ENCODE assay signal across 22 cellular contexts in the genomic region with DNA sequence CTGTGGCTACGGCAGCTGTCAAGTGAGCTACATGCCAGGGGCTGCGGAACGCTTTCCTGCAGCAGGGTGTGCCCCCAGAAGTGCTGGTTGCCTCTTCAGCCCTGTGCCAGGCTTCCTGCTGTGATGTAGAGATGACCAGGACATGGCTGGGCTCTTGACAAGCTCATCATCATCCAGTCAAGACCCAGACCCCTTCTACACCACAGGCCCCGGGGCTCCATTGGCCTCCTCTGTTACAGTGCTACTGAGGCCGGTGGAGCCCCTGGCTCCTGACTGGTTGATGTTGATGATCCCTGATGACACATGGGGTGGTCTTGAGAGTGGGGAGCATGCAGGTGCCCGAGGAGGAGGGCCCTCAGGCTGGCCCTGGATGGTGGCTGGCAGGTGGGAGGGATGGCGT. TPM values are rescaled to one million over a fixed set of nuclear protein-coding genes. Genes with fewer than 3 reads are reported as not detected.
DNase-seq lines count a peak whose midpoint lies in the region; ATAC-seq, FAIRE-seq and TF ChIP-seq lines count a peak whose summit lies in the region.
"Had no signal": no experiment of that assay in that cellular context is flagged by ENCODE, and none has a peak within 500 bp of the region (broad histone marks: within the 10 kb centered on the region; RNA-seq: fewer than 3 reads in every experiment).

No MANE protein-coding gene starts in this region.

- H3K4me1 ChIP-seq in heart right ventricle (peaks cover 3 to 54% (median 40%) of the 10 kb centered on the region in 9 donors), mesenchymal stem cell (ENCODE audit: control insufficient read depth, insufficient read depth, low read depth, low read length) (peaks cover 26% of the 10 kb centered on the region), pancreas (no peaks in the 10 kb centered on the region)
- H3K4me1 ChIP-seq: ascending aorta had no signal

- FAIRE-seq in pancreas (lab: Jason Lieb, UNC) (no peak), GM12892 (lab: Jason Lieb, UNC) (no peak)

- no peak overlapping the region for H3K18ac ChIP-seq in mesenchymal stem cell (ENCODE audit: low read depth in 1 of 2, low read length in 2 of 2)

- H2BK5ac ChIP-seq in mesenchymal stem cell (ENCODE audit: low read depth, low read length, poor library complexity, severe bottlenecking), result no peak overlapping the region

- ATAC-seq in heart right ventricle (no peak), Right ventricle myocardium superior (ENCODE audit: poor library complexity) (no peak), HG02870 (IDR thresholded peaks at IDR 0.05; ENCODE audit: unreplicated experiment) (no peak), pancreas (no peak)
- ATAC-seq: activated CD4-positive, alpha-beta T cell treated with anti-CD3 and anti-CD28 coated beads for 36 hours; activated naive CD4-positive, alpha-beta T cell treated with anti-CD3 and anti-CD28 coated beads, Interleukin-2, amount 50 U/mL, for 72 hours had no signal

- H4K91ac ChIP-seq in mesenchymal stem cell (ENCODE audit: low read length), result no peak overlapping the region

- no peak overlapping the region for H2BK15ac ChIP-seq in mesenchymal stem cell (ENCODE audit: low read depth, poor library complexity, severe bottlenecking)

- WGBS in heart right ventricle, 2 donors, result 82 to 87% methylated on average over 7 of the region's 7 CpGs
- WGBS in mesenchymal stem cell, result 96% methylated on average over 7 of the region's 7 CpGs
- 89 to 95% methylated on average over 7 of the region's 7 CpGs for WGBS in pancreas, 2 donors

- intact Hi-C loops in heart right ventricle (cut with DNase I) (no loop called here), Right ventricle myocardium superior (cut with DNase I) (no loop called here), pancreas (cut with DNase I) (no loop called here)

- no peak for TF ChIP-seq CTCF in heart right ventricle (IDR thresholded peaks at IDR 0.05)
- TF ChIP-seq CTCF in pancreas (IDR thresholded peaks at IDR 0.05), result no peak

- H3K36me3 ChIP-seq in heart right ventricle (peaks cover 0 to 66% (median 23%) of the 10 kb centered on the region in 9 donors), mesenchymal stem cell (ENCODE audit: control insufficient read depth in 1 of 2, insufficient read depth in 2 of 2, low read depth in 1 of 2, low read length in 2 of 2) (peaks cover 43 to 86% of the 10 kb centered on the region in 2 experiments), pancreas (peaks cover 0 to 30% (median 7%) of the 10 kb centered on the region in 3 donors)
- H3K36me3 ChIP-seq: BE2C had no signal

- H3K79me1 ChIP-seq in mesenchymal stem cell (replicated peaks; ENCODE audit: low read length, poor library complexity, severe bottlenecking), result peaks cover 24% of the 10 kb centered on the region

- H3K4me2 ChIP-seq in mesenchymal stem cell (ENCODE audit: low read length, poor library complexity, severe bottlenecking), result no peak overlapping the region
- H3K4me2 ChIP-seq: PC-9, smooth muscle cell had no signal

- no peak overlapping the region for H3K9ac ChIP-seq in mesenchymal stem cell (ENCODE audit: low read length)

- H3K9me3 ChIP-seq in heart right ventricle (no peaks in the 10 kb centered on the region), mesenchymal stem cell (ENCODE audit: control insufficient read depth, low read length) (no peaks in the 10 kb centered on the region), pancreas (no peaks in the 10 kb centered on the region)
- H3K9me3 ChIP-seq: ascending aorta, BE2C, SJCRH30 had no signal

- H3K4ac ChIP-seq in mesenchymal stem cell (ENCODE audit: low read depth in 1 of 2, low read length in 2 of 2), result no peak overlapping the region

- no peak overlapping the region for H2BK120ac ChIP-seq in mesenchymal stem cell (ENCODE audit: low read depth, low read length)

- H2BK12ac ChIP-seq in mesenchymal stem cell (ENCODE audit: low read length in 2 of 2), result peak overlapping the region in 1 of 2 experiments; percentile 29

- no peak overlapping the region for H3K14ac ChIP-seq in mesenchymal stem cell (ENCODE audit: low read length in 2 of 2)

- H3K23ac ChIP-seq in mesenchymal stem cell (ENCODE audit: low read length in 2 of 2), result no peak overlapping the region

- no peak for TF ChIP-seq POLR2A in GM12892 (IDR thresholded peaks at IDR 0.05; ENCODE audit: low read depth, low read length)

- H3K27me3 ChIP-seq in heart right ventricle (peaks cover 0 to 75% (median 0%) of the 10 kb centered on the region in 7 donors), mesenchymal stem cell (ENCODE audit: control insufficient read depth in 1 of 2, insufficient read depth in 1 of 2, low read length in 2 of 2) (no peaks in the 10 kb centered on the region), pancreas (no peaks in the 10 kb centered on the region)
- H3K27me3 ChIP-seq: ascending aorta, BE2C, SJCRH30 had no signal

- H3K27ac ChIP-seq in heart right ventricle (peak overlapping the region; percentile 37 to 88 (median 76)), caudate nucleus (ENCODE audit: low read depth, low read length) (peak overlapping the region; percentile 22), mesenchymal stem cell (ENCODE audit: low read length, poor library complexity, severe bottlenecking) (no peak overlapping the region), temporal lobe (ENCODE audit: low read depth, low read length) (peak overlapping the region; percentile 72), pancreas (no peak overlapping the region)
- H3K27ac ChIP-seq: ascending aorta, PC-9, SJCRH30 had no signal

- H3K4me3 ChIP-seq in heart right ventricle (no peak overlapping the region), mesenchymal stem cell (ENCODE audit: insufficient read depth in 1 of 2, low read depth in 1 of 2, low read length in 2 of 2) (no peak overlapping the region), pancreas (no peak overlapping the region)
- H3K4me3 ChIP-seq: ascending aorta, PC-9, SJCRH30, smooth muscle cell had no signal

- no peak overlapping the region for H2AFZ ChIP-seq in mesenchymal stem cell (ENCODE audit: low read depth, low read length)
- H2AFZ ChIP-seq: PC-9 had no signal

- DNase-seq in heart right ventricle, result no peak
- no peak for DNase-seq in Right ventricle myocardium superior
- no peak for DNase-seq in caudate nucleus (lab: John Stamatoyannopoulos, UW)
- no peak for DNase-seq in mesenchymal stem cell
- DNase-seq in pancreas, result no peak
- DNase-seq in GM12892 (ENCODE audit: insufficient read length), result no peak
- DNase-seq: activated CD4-positive, alpha-beta T cell treated with anti-CD3 and anti-CD28 coated beads for 36 hours; BE2C; effector CD4-positive, alpha-beta T cell; GOT3; NCI-H1105 treated with DMSO at 0.1 percent for 48 hours; NCI-H2107; NCI-H510A; SJCRH30; stimulated activated CD4-positive, alpha-beta T cell treated with anti-CD3 and anti-CD28 coated beads, Interleukin-4, amount 100 ng/mL, for 24 hours; stimulated activated naive CD4-positive, alpha-beta T cell treated with Interleukin-2 at 50 U/mL for 16 hours had no signal

- H4K8ac ChIP-seq in mesenchymal stem cell (ENCODE audit: low read length), result no peak overlapping the region

- peak overlapping the region; percentile 19 for H2AK5ac ChIP-seq in mesenchymal stem cell (ENCODE audit: low read length, severe bottlenecking)

RNA-seq across cellular contexts. Expression of a gene that starts 50.1 kb away (rescaled TPM):
- total RNA-seq in heart right ventricle (10 to 100 TPM in 5 of 10 donors, 1 to 10 TPM in 5; 5.3 to 18.8 (median 10.4) TPM), Right ventricle myocardium superior (6.8 TPM), temporal lobe (7.9 TPM), pancreas (10 to 100 TPM in 3 of 6 donors, 1 to 10 TPM in 3; 6.6 to 13.2 (median 10.6) TPM)
- polyA plus RNA-seq in heart right ventricle (10 to 100 TPM in 1 of 2 donors, 1 to 10 TPM in 1; 9.4 to 11.6 TPM), pancreas (10 to 100 TPM; 22.0 to 39.6 TPM)
- polyA plus RNA-seq in mesenchymal stem cell (2013, experiment 1 of 2), result 30.2 TPM
- 30.8 TPM for polyA plus RNA-seq in mesenchymal stem cell (2013, experiment 2 of 2)
- 10.8 TPM for polyA plus RNA-seq in GM12892 (2012; ENCODE audit: missing spikeins)

Comparison
In these comparisons a context has a peak if more than half of its experiments do, and no peak if none do; other contexts are left out.
1. H3K27ac ChIP-seq: peak in heart right ventricle (10 of 10), caudate nucleus (single experiment) and temporal lobe (single experiment); none in mesenchymal stem cell (single experiment) and pancreas (0 of 4).